9 cellular contexts compared by ENCODE assay signal in the genomic region with DNA sequence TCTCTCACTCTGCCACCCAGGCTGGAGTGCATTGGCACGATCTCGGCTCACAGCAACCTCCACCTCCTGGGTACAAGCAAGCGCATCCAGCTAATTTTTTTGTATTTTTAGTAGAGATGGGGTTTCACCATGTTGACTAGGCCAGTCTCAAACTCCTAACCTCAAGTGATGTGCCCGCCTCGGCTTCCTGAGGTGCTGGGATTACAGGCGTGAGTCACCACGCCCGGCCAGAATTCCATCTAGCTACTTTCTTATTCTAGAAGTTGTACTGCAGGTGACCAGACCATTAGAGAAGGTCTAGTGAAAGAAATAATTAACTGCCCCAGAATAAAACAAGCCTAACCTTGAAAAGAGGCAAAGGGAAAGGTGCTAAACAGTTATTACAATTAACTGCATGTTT. TPM values are rescaled to one million over a fixed set of nuclear protein-coding genes. Genes with fewer than 3 reads are reported as not detected.
DNase-seq lines count a peak whose midpoint lies in the region; ATAC-seq, FAIRE-seq and TF ChIP-seq lines count a peak whose summit lies in the region.
"Had no signal": no experiment of that assay in that cellular context is flagged by ENCODE, and none has a peak within 500 bp of the region (broad histone marks: within the 10 kb centered on the region; RNA-seq: fewer than 3 reads in every experiment).

No MANE protein-coding gene starts in this region.

- WGBS in psoas muscle, 3 donors: 61 to 78% (median 63%) methylated on average over 8 of the region's 8 CpGs

- intact Hi-C loops in OCI-LY7 (cut with micrococcal nuclease; ENCODE audit: unreplicated experiment): loop anchor here (10.0 kb wide), 1 partner anchor 552 kb away; no protein-coding TSS in a partner anchor
- intact Hi-C loops in psoas muscle (cut with DNase I): no loop called here

- peaks cover 37% of the 10 kb centered on the region for H3K36me3 ChIP-seq in OCI-LY7 (ENCODE audit: insufficient read depth, low read length)
- H3K36me3 ChIP-seq in effector memory CD4-positive, alpha-beta T cell (ENCODE audit: control insufficient read depth, insufficient read depth, low read length): peaks cover 3% of the 10 kb centered on the region
- H3K36me3 ChIP-seq in psoas muscle (ENCODE audit: insufficient read depth in 1 of 2, low read depth in 1 of 2): no peaks in the 10 kb centered on the region
- H3K36me3 ChIP-seq in SJCRH30: no peaks in the 10 kb centered on the region

- POLR2A ChIA-PET in OCI-LY7 (lab: Charles Lee): interaction anchor here (0.7 to 1.2 kb wide), 7 partner anchors 9 to 704 kb away, joined by 3 to 6 read pairs (median 3); no protein-coding TSS in a partner anchor

- H3K4me3 ChIP-seq in OCI-LY7 (ENCODE audit: low read depth, low read length, poor library complexity, severe bottlenecking) (peak overlapping the region; percentile 95), psoas muscle (peak overlapping the region; percentile 98), SJCRH30 (no peak overlapping the region)
- H3K4me3 ChIP-seq in effector memory CD4-positive, alpha-beta T cell (ENCODE audit: insufficient read depth, low read depth, low read length, poor library complexity, severe bottlenecking): peak overlapping the region; percentile 94

- H3K4me1 ChIP-seq in OCI-LY7 (ENCODE audit: insufficient read depth, low read length, poor library complexity, severe bottlenecking) (peaks cover 18% of the 10 kb centered on the region), psoas muscle (peaks cover 26% of the 10 kb centered on the region), SJCRH30 (no peaks in the 10 kb centered on the region)
- peaks cover 16% of the 10 kb centered on the region for H3K4me1 ChIP-seq in effector memory CD4-positive, alpha-beta T cell (ENCODE audit: control insufficient read depth, insufficient read depth, low read length, poor library complexity, severe bottlenecking)

- TF ChIP-seq CTCF in OCI-LY7 (conservative IDR thresholded peaks at IDR 0.05; ENCODE audit: low read length) (no peak), psoas muscle (IDR thresholded peaks at IDR 0.05) (no peak)

- no peak for FAIRE-seq in frontal cortex (lab: Jason Lieb, UNC)

- DNase-seq in DMS53 (lab: John Stamatoyannopoulos, UW) (peak; percentile 24), DMS53 treated with DMSO at 0.1 percent for 48 hours (lab: John Stamatoyannopoulos, UW; ENCODE audit: unreplicated experiment) (no peak), OCI-LY7 (ENCODE audit: low spot score) (peak; percentile 6), psoas muscle (no peak), germinal center (ENCODE audit: low spot score) (no peak), frontal cortex (ENCODE audit: low spot score in 2 of 2) (no peak), SJCRH30 (no peak)
- peak in 1 of 3 donors; percentile 1 for DNase-seq in effector memory CD4-positive, alpha-beta T cell
- DNase-seq: 8988T had no signal

- H3K27me3 ChIP-seq in effector memory CD4-positive, alpha-beta T cell (replicated peaks; ENCODE audit: control insufficient read depth, insufficient read depth, low read length, poor library complexity, severe bottlenecking): no peaks in the 10 kb centered on the region
- H3K27me3 ChIP-seq in psoas muscle (ENCODE audit: insufficient read depth in 3 of 3, low read length in 2 of 3) (no peaks in the 10 kb centered on the region), SJCRH30 (no peaks in the 10 kb centered on the region)

- peaks cover 62% of the 10 kb centered on the region for H3K79me2 ChIP-seq in OCI-LY7 (ENCODE audit: insufficient read depth, low read depth, low read length)

- 0 out of 2 replicates have a peak, but pooled peaks cover 4% of the 10 kb centered on the region for H3K9me3 ChIP-seq in OCI-LY7 (ENCODE audit: low read length)
- no peaks in the 10 kb centered on the region for H3K9me3 ChIP-seq in effector memory CD4-positive, alpha-beta T cell (ENCODE audit: control insufficient read depth, low read length)
- no peaks in the 10 kb centered on the region for H3K9me3 ChIP-seq in psoas muscle
- H3K9me3 ChIP-seq in SJCRH30 (replicated peaks): no peaks in the 10 kb centered on the region

- ATAC-seq in psoas muscle: no peak

- BruUV-seq in OCI-LY7 (replicated peaks; lab: Mats Ljungman, UMichigan): no TSS peak

- peak overlapping the region; percentile 96 for H3K4me2 ChIP-seq in OCI-LY7 (ENCODE audit: low read length)

- H3K27ac ChIP-seq in OCI-LY7 (ENCODE audit: low read depth, low read length, poor library complexity, severe bottlenecking) (peak overlapping the region; percentile 32), psoas muscle (no peak overlapping the region), SJCRH30 (no peak overlapping the region)
- H3K27ac ChIP-seq in effector memory CD4-positive, alpha-beta T cell (ENCODE audit: insufficient read depth, low read length, poor library complexity, severe bottlenecking): no peak overlapping the region

- H3K9me2 ChIP-seq in OCI-LY7 (ENCODE audit: insufficient read depth, low read length): no peaks in the 10 kb centered on the region

- H2AFZ ChIP-seq in OCI-LY7 (ENCODE audit: low read length): no peak overlapping the region

- CTCF ChIA-PET in OCI-LY7 (lab: Charles Lee; ENCODE audit: unreplicated experiment): no interaction called here

- peaks cover 13% of the 10 kb centered on the region; the same call in 1 of the 2 replicates for H4K20me1 ChIP-seq in OCI-LY7 (ENCODE audit: insufficient read depth, low read length)

RNA-seq across cellular contexts. Expression of a gene that starts 2.2 kb away (rescaled TPM):
- 48.9 and 60.4 TPM in 2 replicates for total RNA-seq in OCI-LY7 (2014; rRNA removed; shearing (Covaris generic))
- 63.2 and 66.7 TPM in 2 replicates for total RNA-seq in OCI-LY7 (2022)
- 10 to 100 TPM in 1 of 4 donors, 1 to 10 TPM in 3; 6.4 to 10.6 (median 8.8) TPM for total RNA-seq in psoas muscle
- polyA plus RNA-seq in psoas muscle: 1 to 10 TPM; 2.9 to 4.2 (median 3.9) TPM
- total RNA-seq in frontal cortex: 23.2 TPM
- total RNA-seq in SJCRH30 (2014; rRNA removed; shearing (Covaris generic)): 22.0 and 25.9 TPM in 2 replicates

Comparison
In these comparisons a context has a peak if more than half of its experiments do, and no peak if none do; other contexts are left out.
1. DNase-seq: peak in DMS53 (single experiment) and OCI-LY7 (single experiment); none in DMS53 treated with DMSO at 0.1 percent for 48 hours (single experiment), psoas muscle (0 of 2), germinal center (single experiment), frontal cortex (0 of 2) and SJCRH30 (0 of 2).